Comparison of ENCODE assay signal across 24 cellular contexts in the genomic region with DNA sequence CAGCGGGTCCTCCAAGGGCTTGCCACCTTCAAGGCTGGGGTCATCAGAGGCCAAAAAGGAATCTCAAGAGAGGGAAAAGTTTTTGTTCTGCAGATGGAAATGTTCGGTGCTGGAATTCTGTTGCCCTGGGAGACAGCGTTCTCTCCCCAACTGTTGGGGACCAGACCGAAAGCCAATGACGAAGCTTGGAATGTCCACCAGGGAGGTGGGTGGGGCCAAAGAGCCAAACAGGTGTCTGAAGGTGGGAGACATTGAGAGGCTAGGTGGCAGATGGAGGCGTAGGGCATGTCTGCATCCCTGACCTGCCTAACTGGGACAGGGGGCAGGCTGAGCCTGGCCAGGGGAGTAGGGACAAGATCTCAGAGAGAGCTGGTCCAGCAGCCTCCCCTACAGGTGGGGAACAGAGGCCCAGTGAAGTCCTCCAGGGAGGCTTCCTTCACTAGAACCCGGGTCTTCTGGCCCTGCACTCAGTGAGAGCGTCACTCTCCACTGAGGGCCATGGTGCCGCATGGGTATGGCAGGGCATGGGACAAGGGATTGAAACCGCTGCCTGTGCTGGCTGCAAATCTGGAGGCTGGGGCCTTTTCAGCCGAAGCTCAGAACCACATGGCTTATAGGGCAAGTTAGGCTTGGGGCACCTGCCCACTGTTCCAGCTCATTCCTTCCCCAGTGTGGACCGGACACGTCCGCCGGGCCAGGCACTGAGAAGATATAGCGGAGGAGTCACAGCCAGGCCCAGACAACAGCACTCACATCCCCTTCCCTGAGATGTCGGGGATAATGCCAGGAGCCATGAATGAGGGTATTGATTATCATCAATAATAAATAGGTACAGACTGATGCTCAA. TPM values are rescaled to one million over a fixed set of nuclear protein-coding genes. Genes with fewer than 3 reads are reported as not detected.
DNase-seq lines count a peak whose midpoint lies in the region; ATAC-seq, FAIRE-seq and TF ChIP-seq lines count a peak whose summit lies in the region.
"Had no signal": no experiment of that assay in that cellular context is flagged by ENCODE, and none has a peak within 500 bp of the region (broad histone marks: within the 10 kb centered on the region; RNA-seq: fewer than 3 reads in every experiment).

No MANE protein-coding gene starts in this region.

- no peak overlapping the region for H3K4me3 ChIP-seq in CD8-positive, alpha-beta memory T cell (ENCODE audit: low read length)
- H3K4me3 ChIP-seq in astrocyte (ENCODE audit: insufficient read depth, low read depth, low read length), result no peak overlapping the region
- H3K4me3 ChIP-seq: adrenal gland, Peyer's patch, suprapubic skin, vagina had no signal

- intact Hi-C loops in activated CD4-positive, alpha-beta T cell treated with anti-CD3 and anti-CD28 coated beads, Interleukin-2, amount 10 ng/mL, durations not matched to agents 24 days and 14 days (cut with micrococcal nuclease), result no loop called here

- POLR2A ChIA-PET in CD8-positive, alpha-beta memory T cell (lab: Charles Lee), result interaction anchor here (0.6 kb wide), 1 partner anchor 92 kb away, joined by 3 read pairs; no protein-coding TSS in a partner anchor

- no peak for TF ChIP-seq CTCF in astrocyte (IDR thresholded peaks at IDR 0.05; ENCODE audit: insufficient read depth, low read depth, low read length)
- no peak for TF ChIP-seq CTCF in nephron (IDR thresholded peaks at IDR 0.05; ENCODE audit: unreplicated experiment in 3 of 3)

- no peak for ATAC-seq in GM21723 (IDR thresholded peaks at IDR 0.05; ENCODE audit: unreplicated experiment)

- H3K9me3 Mint-ChIP-seq in activated CD4-positive, alpha-beta T cell treated with anti-CD3 and anti-CD28 coated beads, Interleukin-2, amount 10 ng/mL, durations not matched to agents 24 days and 14 days, result no peaks in the 10 kb centered on the region
- H3K9me3 Mint-ChIP-seq in CD8-positive, alpha-beta memory T cell, result peaks cover 0 to 1% (median 0%) of the 10 kb centered on the region in 5 donors
- H3K9me3 Mint-ChIP-seq in astrocyte (ENCODE audit: unreplicated experiment) (no peaks in the 10 kb centered on the region), nephron (no peaks in the 10 kb centered on the region)
- H3K9me3 Mint-ChIP-seq: activated T-helper 2 cell treated with anti-CD3 and anti-CD28 coated beads, Interferon-gamma antibody, Interleukin-2, Interleukin-4, amounts not matched to agents 10 μg/mL and 5 μg/mL and 100 μg/mL, durations not matched to agents 14 hours and 24 hours and 36 hours had no signal

- no peak for DNase-seq in activated CD4-positive, alpha-beta T cell treated with anti-CD3 and anti-CD28 coated beads, Interleukin-2, amount 10 ng/mL, durations not matched to agents 24 days and 14 days
- no peak for DNase-seq in activated CD4-positive, alpha-beta T cell treated with anti-CD3 and anti-CD28 coated beads for 4 hours
- no peak for DNase-seq in CD8-positive, alpha-beta memory T cell
- no peak for DNase-seq in astrocyte (ENCODE audit: low read depth)
- DNase-seq in H4 (ENCODE audit: low spot score), result no peak
- no peak for DNase-seq in retina
- DNase-seq: 8988T; adrenal gland; BE2C; caudate nucleus; dorsolateral prefrontal cortex; foreskin melanocyte; NCI-H1105 treated with DMSO at 0.1 percent for 48 hours; NCI-H510A; stimulated activated CD8-positive, alpha-beta memory T cell treated with anti-CD3 and anti-CD28 coated beads, Interleukin-4, amount 100 ng/mL, for 48 hours had no signal

- no peak overlapping the region for H3K4me2 ChIP-seq in astrocyte (ENCODE audit: low read length)

- no peaks in the 10 kb centered on the region for H3K36me3 ChIP-seq in CD8-positive, alpha-beta memory T cell (ENCODE audit: insufficient read depth, low read length)
- H3K36me3 ChIP-seq in astrocyte (ENCODE audit: insufficient read depth, low read length), result no peaks in the 10 kb centered on the region
- H3K36me3 ChIP-seq: adrenal gland, BE2C, Peyer's patch, suprapubic skin, vagina had no signal

- peaks cover 21% of the 10 kb centered on the region for H3K4me1 Mint-ChIP-seq in activated CD4-positive, alpha-beta T cell treated with anti-CD3 and anti-CD28 coated beads, Interleukin-2, amount 10 ng/mL, durations not matched to agents 24 days and 14 days
- peaks cover 25 to 38% (median 32%) of the 10 kb centered on the region in 3 donors for H3K4me1 Mint-ChIP-seq in CD8-positive, alpha-beta memory T cell
- H3K4me1 Mint-ChIP-seq in astrocyte (ENCODE audit: low read depth, unreplicated experiment) (no peaks in the 10 kb centered on the region), nephron (peaks cover 8% of the 10 kb centered on the region)

- CTCF ChIA-PET in CD8-positive, alpha-beta memory T cell (lab: Charles Lee), result no interaction called here

- peaks cover 29% of the 10 kb centered on the region for H3K27me3 Mint-ChIP-seq in activated CD4-positive, alpha-beta T cell treated with anti-CD3 and anti-CD28 coated beads, Interleukin-2, amount 10 ng/mL, durations not matched to agents 24 days and 14 days
- no peaks in the 10 kb centered on the region for H3K27me3 Mint-ChIP-seq in CD8-positive, alpha-beta memory T cell
- H3K27me3 Mint-ChIP-seq in astrocyte (ENCODE audit: low read depth, unreplicated experiment) (peaks cover 43% of the 10 kb centered on the region), nephron (ENCODE audit: low read depth) (peaks cover 61% of the 10 kb centered on the region)

- H3K27me3 ChIP-seq in CD8-positive, alpha-beta memory T cell (ENCODE audit: insufficient read depth, low read length, poor library complexity, severe bottlenecking), result no peaks in the 10 kb centered on the region
- H3K27me3 ChIP-seq in astrocyte (ENCODE audit: insufficient read depth, low read length), result peaks cover 27% of the 10 kb centered on the region
- H3K27me3 ChIP-seq: adrenal gland, vagina had no signal

- H3K9me3 ChIP-seq in CD8-positive, alpha-beta memory T cell (ENCODE audit: low read length), result no peaks in the 10 kb centered on the region
- no peaks in the 10 kb centered on the region for H3K9me3 ChIP-seq in astrocyte (ENCODE audit: insufficient read depth, low read depth, low read length)
- H3K9me3 ChIP-seq: adrenal gland, BE2C, Peyer's patch, suprapubic skin, vagina had no signal

- no peak overlapping the region for H3K9ac ChIP-seq in astrocyte (ENCODE audit: low read length)

- peaks cover 26% of the 10 kb centered on the region for H3K4me1 ChIP-seq in CD8-positive, alpha-beta memory T cell (ENCODE audit: insufficient read depth, low read length)
- H3K4me1 ChIP-seq in astrocyte (ENCODE audit: insufficient read depth, low read length), result no peaks in the 10 kb centered on the region

- peak overlapping the region; percentile 20 for H3K4me3 Mint-ChIP-seq in activated CD4-positive, alpha-beta T cell treated with anti-CD3 and anti-CD28 coated beads, Interleukin-2, amount 10 ng/mL, durations not matched to agents 24 days and 14 days
- peak overlapping the region; percentile 5 to 72 (median 61) for H3K4me3 Mint-ChIP-seq in CD8-positive, alpha-beta memory T cell
- H3K4me3 Mint-ChIP-seq in astrocyte (ENCODE audit: unreplicated experiment) (peak overlapping the region; percentile 30), nephron (peak overlapping the region; percentile 65 to 66 (median 66))

- H3K79me2 ChIP-seq in astrocyte (ENCODE audit: insufficient read depth, low read length), result no peaks in the 10 kb centered on the region

- H3K36me3 Mint-ChIP-seq in activated CD4-positive, alpha-beta T cell treated with anti-CD3 and anti-CD28 coated beads, Interleukin-2, amount 10 ng/mL, durations not matched to agents 24 days and 14 days (ENCODE audit: low read depth), result no peaks in the 10 kb centered on the region
- H3K36me3 Mint-ChIP-seq in CD8-positive, alpha-beta memory T cell, result peaks cover 0 to 3% (median 0%) of the 10 kb centered on the region in 3 donors
- no peaks in the 10 kb centered on the region for H3K36me3 Mint-ChIP-seq in astrocyte (ENCODE audit: low read depth, unreplicated experiment)
- no peaks in the 10 kb centered on the region for H3K36me3 Mint-ChIP-seq in nephron (ENCODE audit: low read depth)

- no peak overlapping the region for H3K27ac ChIP-seq in CD8-positive, alpha-beta memory T cell (ENCODE audit: low read depth, low read length)
- no peak overlapping the region for H3K27ac ChIP-seq in astrocyte (ENCODE audit: low read depth, low read length)
- H3K27ac ChIP-seq: adrenal gland, HL-60, Peyer's patch, suprapubic skin, vagina, VCaP had no signal

- H3K27ac Mint-ChIP-seq in activated CD4-positive, alpha-beta T cell treated with anti-CD3 and anti-CD28 coated beads, Interleukin-2, amount 10 ng/mL, durations not matched to agents 24 days and 14 days, result no peak overlapping the region
- peak overlapping the region in 3 of 8 donors; percentile 19 to 67 (median 62) for H3K27ac Mint-ChIP-seq in CD8-positive, alpha-beta memory T cell
- H3K27ac Mint-ChIP-seq in astrocyte (ENCODE audit: unreplicated experiment), result no peak overlapping the region
- H3K27ac Mint-ChIP-seq in nephron, result no peak overlapping the region
- H3K27ac Mint-ChIP-seq: activated T-helper 2 cell treated with anti-CD3 and anti-CD28 coated beads, Interferon-gamma antibody, Interleukin-2, Interleukin-4, amounts not matched to agents 10 μg/mL and 5 μg/mL and 100 μg/mL, durations not matched to agents 14 hours and 24 hours and 36 hours had no signal

- peaks cover 5% of the 10 kb centered on the region for H4K20me1 ChIP-seq in astrocyte (ENCODE audit: insufficient read depth, low read length)

- H2AFZ ChIP-seq in astrocyte (ENCODE audit: low read depth, low read length), result no peak overlapping the region

- no peak for FAIRE-seq in astrocyte (lab: Jason Lieb, UNC)

RNA-seq across cellular contexts. Expression of a gene that starts 5.0 kb away (rescaled TPM):
- total RNA-seq in activated CD4-positive, alpha-beta T cell treated with anti-CD3 and anti-CD28 coated beads, Interleukin-2, amount 10 ng/mL, durations not matched to agents 24 days and 14 days, result 51.6 and 55.1 TPM in 2 replicates
- 10 to 100 TPM; 43.6 to 44.4 TPM for total RNA-seq in CD8-positive, alpha-beta memory T cell
- polyA plus RNA-seq in CD8-positive, alpha-beta memory T cell, result 27.6 TPM
- total RNA-seq in astrocyte, result 0.73 and 1.1 TPM in 2 replicates
- total RNA-seq in H4 (2014; rRNA removed; shearing (Covaris generic)), result 0.29 and 0.87 TPM in 2 replicates

RNA-seq across cellular contexts. Expression of a gene that starts 8.2 kb away (rescaled TPM):
- total RNA-seq in activated CD4-positive, alpha-beta T cell treated with anti-CD3 and anti-CD28 coated beads, Interleukin-2, amount 10 ng/mL, durations not matched to agents 24 days and 14 days, result not detected in 2 replicates
- total RNA-seq in CD8-positive, alpha-beta memory T cell, result not detected
- not detected for polyA plus RNA-seq in CD8-positive, alpha-beta memory T cell
- total RNA-seq in astrocyte, result 0.20 and 0.65 TPM in 2 replicates
- 0.19 TPM in 1 of 2 replicates, not detected in the other for total RNA-seq in H4 (2014; rRNA removed; shearing (Covaris generic))
- total RNA-seq: activated T-helper 2 cell treated with anti-CD3 and anti-CD28 coated beads, Interferon-gamma antibody, Interleukin-2, Interleukin-4, amounts not matched to agents 10 μg/mL and 5 μg/mL and 100 μg/mL, durations not matched to agents 14 hours and 24 hours and 36 hours; T-helper 2 cell treated with Interferon-gamma antibody and Interleukin-4, amounts not matched to agents 100 ng/mL and 5 ng/mL, for 36 hours had no signal

Comparison
In these comparisons a context has a peak if more than half of its experiments do, and no peak if none do; other contexts are left out.
1. RNA of a gene that starts 5.0 kb away (total RNA-seq): 51.6 to 55.1 TPM in activated CD4-positive, alpha-beta T cell treated with anti-CD3 and anti-CD28 coated beads, Interleukin-2, amount 10 ng/mL, durations not matched to agents 24 days and 14 days and 43.6 to 44.4 TPM in CD8-positive, alpha-beta memory T cell; 0.29 to 0.87 TPM in H4 and 0.73 to 1.1 TPM in astrocyte; every median in the first group is over 10 times any median in the second.
2. Peak in every context shown above with its lines, with median percentiles within 50 percentile points of each other: H3K4me3 Mint-ChIP-seq.